ENCODE assay signal across 17 cellular contexts in genomic region chr16:59341368-59341767, GRCh38.
DNase-seq lines count a peak whose midpoint lies in the region; ATAC-seq and TF ChIP-seq lines count a peak whose summit lies in the region.
"Had no signal": no experiment of that assay in that cellular context is flagged by ENCODE, and none has a peak within 500 bp of the region (broad histone marks: within the 10 kb centered on the region; RNA-seq: fewer than 3 reads in every experiment).

No MANE protein-coding gene starts in this region.

- H3K4me3 ChIP-seq in brain microvascular endothelial cell (ENCODE audit: low read depth, low read length) (no peak overlapping the region), kidney epithelial cell (ENCODE audit: low read depth, low read length) (no peak overlapping the region), retinal pigment epithelial cell (ENCODE audit: low read length) (no peak overlapping the region)
- H3K4me3 ChIP-seq: MG63 had no signal

- H3K27ac ChIP-seq in brain microvascular endothelial cell, result no peak overlapping the region
- H3K27ac ChIP-seq: 22Rv1 had no signal

- in situ Hi-C loops in brain microvascular endothelial cell (cut with HindIII; ENCODE audit: low pct_ligation_motif_present, low sequenced_read_pairs), result no loop called here

- no peak for ATAC-seq in GM19328 (IDR thresholded peaks at IDR 0.05; ENCODE audit: unreplicated experiment)

- TF ChIP-seq CTCF in brain microvascular endothelial cell (IDR thresholded peaks at IDR 0.05; ENCODE audit: low read depth, low read length, missing control alignments), result peak; percentile 52
- TF ChIP-seq CTCF in kidney epithelial cell (IDR thresholded peaks at IDR 0.05; ENCODE audit: insufficient read depth, low read length, poor library complexity, severe bottlenecking), result peak; percentile 7
- peak; percentile 27 for TF ChIP-seq CTCF in retinal pigment epithelial cell (conservative IDR thresholded peaks at IDR 0.05; ENCODE audit: low read depth, low read length)

- H3K27me3 ChIP-seq in brain microvascular endothelial cell (replicated peaks) (no peaks in the 10 kb centered on the region), kidney epithelial cell (ENCODE audit: control insufficient read depth, insufficient read depth, low read length) (no peaks in the 10 kb centered on the region)
- H3K27me3 ChIP-seq: MG63 had no signal

- H3K36me3 ChIP-seq in brain microvascular endothelial cell (replicated peaks) (no peaks in the 10 kb centered on the region), kidney epithelial cell (ENCODE audit: control insufficient read depth, insufficient read depth, low read length) (no peaks in the 10 kb centered on the region)
- H3K36me3 ChIP-seq: MG63 had no signal

- DNase-seq in DMS 273 (lab: John Stamatoyannopoulos, UW; ENCODE audit: unreplicated experiment) (peak; percentile 57), DMS 273 treated with DMSO at 0.1 percent for 48 hours (lab: John Stamatoyannopoulos, UW) (no peak), brain microvascular endothelial cell (no peak), kidney epithelial cell (ENCODE audit: low read depth) (no peak), retinal pigment epithelial cell (ENCODE audit: low read depth) (no peak), erythroblast (lab: John Stamatoyannopoulos, UW) (no peak)
- no peak for DNase-seq in stimulated activated CD4-positive, alpha-beta T cell treated with anti-CD3 and anti-CD28 coated beads, Interleukin-4, amount 100 ng/mL, for 24 hours
- DNase-seq: CD8-positive, alpha-beta memory T cell; HCEC 1CT; KG1; MG63; NCI-H1105 treated with DMSO at 0.1 percent for 48 hours; NCI-H187 treated with DMSO at 0.1 percent for 48 hours; NCI-H446 treated with DMSO at 0.1 percent for 48 hours; SHP77 treated with DMSO at 0.1 percent for 48 hours had no signal

- TF ChIP-seq POLR2A in erythroblast (IDR thresholded peaks at IDR 0.05; ENCODE audit: low read length), result no peak
